ENCODE assay signal across 8 cellular contexts in the genomic region with DNA sequence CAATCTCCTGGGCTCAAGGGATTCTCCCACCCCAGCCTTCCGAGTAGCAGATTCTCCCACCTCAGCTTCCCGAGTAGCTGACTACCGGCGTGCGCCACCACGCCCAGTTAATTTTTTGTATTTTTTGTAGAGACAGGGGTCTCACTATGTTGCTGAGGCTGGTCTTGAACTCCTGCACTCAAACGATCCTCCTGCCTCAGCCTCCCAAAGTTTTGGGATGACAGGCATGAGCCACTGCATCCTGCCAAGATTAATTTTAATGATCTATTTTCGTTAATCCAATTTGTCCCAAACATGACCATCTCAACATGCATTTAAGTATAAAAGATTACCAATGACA. TPM values are rescaled to one million over a fixed set of nuclear protein-coding genes. Genes with fewer than 3 reads are reported as not detected.
DNase-seq lines count a peak whose midpoint lies in the region; ATAC-seq, FAIRE-seq and TF ChIP-seq lines count a peak whose summit lies in the region.

No MANE protein-coding gene starts in this region.

- H3K23me2 ChIP-seq in H1 (ENCODE audit: low read depth, low read length): peaks cover 4% of the 10 kb centered on the region; the same call in 1 of the 2 replicates

- H3K79me2 ChIP-seq in OCI-LY1 (ENCODE audit: insufficient read depth, low read length) (peaks cover 55% of the 10 kb centered on the region), H1 (ENCODE audit: control insufficient read depth in 1 of 2, insufficient read depth in 2 of 2, low read length in 2 of 2) (peaks cover 21 to 53% of the 10 kb centered on the region in 2 experiments)

- H3K18ac ChIP-seq in H1 (ENCODE audit: extremely low read depth, low read length): no peak overlapping the region
- no peak overlapping the region for H3K18ac ChIP-seq in neuronal stem cell (ENCODE audit: low read length)

- no peaks in the 10 kb centered on the region for H3K9me2 ChIP-seq in OCI-LY1 (ENCODE audit: low read depth, low read length)

- no peak overlapping the region for H2BK12ac ChIP-seq in H1 (ENCODE audit: low read depth, low read length)
- H2BK12ac ChIP-seq in neuronal stem cell (ENCODE audit: low read length): no peak overlapping the region

- no peak for FAIRE-seq in H1 (lab: Jason Lieb, UNC)

- H3K36me3 Mint-ChIP-seq in CD14-positive monocyte: peaks cover 21 to 30% of the 10 kb centered on the region in 2 donors

- peaks cover 78% of the 10 kb centered on the region for H3K4me1 Mint-ChIP-seq in CD14-positive monocyte

- H3K4me1 ChIP-seq in OCI-LY1 (ENCODE audit: insufficient read depth, low read length, severe bottlenecking): peaks cover 84% of the 10 kb centered on the region
- H3K4me1 ChIP-seq in H1 (replicated peaks in 1 of 4; ENCODE audit: control insufficient read depth in 3 of 4, insufficient read depth in 4 of 4, low read length in 3 of 4): peaks cover 3 to 6% (median 3%) of the 10 kb centered on the region in 4 experiments; a peak in 5 of 7 replicates
- H3K4me1 ChIP-seq in neuronal stem cell (ENCODE audit: control insufficient read depth in 2 of 2, insufficient read depth in 1 of 2, low read depth in 1 of 2, low read length in 2 of 2): peaks cover 17 to 21% of the 10 kb centered on the region in 2 donors

- POLR2A ChIA-PET in H1 (lab: Charles Lee; ENCODE audit: partially characterized antibody): interaction anchor here (1.6 to 1.8 kb wide), 3 partner anchors 13 to 55 kb away, joined by 3 to 5 read pairs (median 5); a partner anchor contains a TSS

- H3K56ac ChIP-seq in H1 (replicated peaks; ENCODE audit: insufficient read length, low read depth, low read length): no peak overlapping the region

- H3K27me3 Mint-ChIP-seq in CD14-positive monocyte (ENCODE audit: low read depth in 3 of 3): peaks cover 0 to 4% (median 1%) of the 10 kb centered on the region in 3 donors

- H2BK5ac ChIP-seq in H1 (ENCODE audit: low read depth, low read length): no peak overlapping the region
- H2BK5ac ChIP-seq in neuronal stem cell (ENCODE audit: low read length): no peak overlapping the region

- H3K36me3 ChIP-seq in OCI-LY1 (ENCODE audit: insufficient read depth, low read length) (peaks cover 9% of the 10 kb centered on the region; the same call in 1 of the 2 replicates), H1 (ENCODE audit: control insufficient read depth in 2 of 4, insufficient read depth in 4 of 4, low read length in 3 of 4) (no peaks in the 10 kb centered on the region; a peak in 1 of 8 replicates), neuronal stem cell (replicated peaks in 1 of 2; ENCODE audit: control insufficient read depth in 2 of 2, insufficient read depth in 2 of 2, low read length in 2 of 2) (peaks cover 0 to 46% of the 10 kb centered on the region in 2 donors)

- H2AFZ ChIP-seq in OCI-LY1 (ENCODE audit: low read length) (no peak overlapping the region), H1 (ENCODE audit: low read length) (no peak overlapping the region), neuronal stem cell (ENCODE audit: low read length) (no peak overlapping the region)

- H2BK120ac ChIP-seq in H1 (replicated peaks; ENCODE audit: low read depth, low read length) (no peak overlapping the region), neuronal stem cell (ENCODE audit: low read depth, low read length) (no peak overlapping the region)

- no peak overlapping the region for H2BK15ac ChIP-seq in H1 (ENCODE audit: low read length)
- no peak overlapping the region for H2BK15ac ChIP-seq in neuronal stem cell (ENCODE audit: low read length)

- H3K9me3 ChIP-seq in OCI-LY1 (ENCODE audit: low read length): no peaks in the 10 kb centered on the region
- no peaks in the 10 kb centered on the region for H3K9me3 ChIP-seq in H1 (ENCODE audit: insufficient read depth in 2 of 2, low read depth in 1 of 2, low read length in 1 of 2)
- no peaks in the 10 kb centered on the region for H3K9me3 ChIP-seq in neuronal stem cell (replicated peaks in 1 of 2; ENCODE audit: control insufficient read depth in 2 of 2, insufficient read depth in 1 of 2, low read depth in 1 of 2, low read length in 2 of 2)

- no peak for DNase-seq in CD14-positive monocyte (ENCODE audit: low spot score)
- DNase-seq in H1 (ENCODE audit: low read depth in 1 of 2, low spot score in 2 of 2): no peak
- DNase-seq in neuronal stem cell (ENCODE audit: low spot score): no peak
- DNase-seq in NK-92 treated with Interleukin-12 subunit alpha and Interleukin-12 subunit beta, amount 100 ng/mL, for 24 hours (lab: John Stamatoyannopoulos, UW): no peak
- no peak for DNase-seq in germinal center (ENCODE audit: low spot score)
- DNase-seq in HPDE6-E6E7 (ENCODE audit: extremely low spot score): no peak

- H3K27me3 ChIP-seq in OCI-LY1 (ENCODE audit: insufficient read depth, low read length) (no peaks in the 10 kb centered on the region), H1 (replicated peaks in 1 of 4; ENCODE audit: control insufficient read depth in 3 of 4, extremely low read depth in 1 of 4, insufficient read depth in 3 of 4, low read length in 3 of 4) (no peaks in the 10 kb centered on the region), neuronal stem cell (ENCODE audit: control insufficient read depth in 3 of 3, insufficient read depth in 3 of 3, low read depth in 1 of 3, low read length in 3 of 3) (no peaks in the 10 kb centered on the region)

- H3F3A ChIP-seq in OCI-LY1 (ENCODE audit: insufficient read depth, low read length): peaks cover 5% of the 10 kb centered on the region; the same call in 1 of the 2 replicates

- peaks cover 16% of the 10 kb centered on the region for H3K79me1 ChIP-seq in H1 (ENCODE audit: low read depth, low read length)
- peaks cover 4% of the 10 kb centered on the region for H3K79me1 ChIP-seq in neuronal stem cell (ENCODE audit: low read depth, low read length)

- no peak for TF ChIP-seq RAD21 in H1 (IDR thresholded peaks at IDR 0.05 in 1 of 2, conservative IDR thresholded peaks at IDR 0.05 in 1 of 2; ENCODE audit: low read depth in 2 of 2, low read length in 2 of 2)

- no peak overlapping the region for H2BK20ac ChIP-seq in H1 (ENCODE audit: low read length)

- H3K14ac ChIP-seq in H1 (ENCODE audit: insufficient read length) (no peak overlapping the region), neuronal stem cell (ENCODE audit: low read length) (no peak overlapping the region)

- H3K23ac ChIP-seq in H1 (ENCODE audit: insufficient read length): no peak overlapping the region
- H3K23ac ChIP-seq in neuronal stem cell (ENCODE audit: low read depth, low read length, poor library complexity): no peak overlapping the region

- no peak for TF ChIP-seq POLR2A in H1 (IDR thresholded peaks at IDR 0.05; ENCODE audit: control extremely low read depth in 1 of 2, low read depth in 2 of 2, low read length in 2 of 2)

- H4K8ac ChIP-seq in H1 (ENCODE audit: extremely low read depth, insufficient read depth, low read length) (no peak overlapping the region), neuronal stem cell (ENCODE audit: low read depth, low read length) (no peak overlapping the region)

- H3K27ac ChIP-seq in OCI-LY1 (ENCODE audit: low read depth, low read length, poor library complexity, severe bottlenecking) (peak overlapping the region; percentile 79), H1 (ENCODE audit: low read depth, low read length) (no peak overlapping the region), neuronal stem cell (replicated peaks; ENCODE audit: low read length) (no peak overlapping the region)

- peak overlapping the region; percentile 89 to 91 for H3K4me3 Mint-ChIP-seq in CD14-positive monocyte

- TF ChIP-seq EP300 in H1 (IDR thresholded peaks at IDR 0.05; ENCODE audit: borderline replicate concordance in 1 of 2, low read depth in 2 of 2, low read length in 2 of 2): no peak

- TF ChIP-seq CTCF in CD14-positive monocyte (IDR thresholded peaks at IDR 0.05) (no peak), OCI-LY1 (IDR thresholded peaks at IDR 0.05; ENCODE audit: low read length) (no peak), H1 (IDR thresholded peaks at IDR 0.05; ENCODE audit: control extremely low read depth in 1 of 3, insufficient read depth in 1 of 3, low read depth in 1 of 3, low read length in 3 of 3) (no peak)

- intact Hi-C loops in CD14-positive monocyte (cut with micrococcal nuclease): loop anchor here (2.0 to 5.0 kb wide), 3 partner anchors 54 to 56 kb away; a partner anchor contains a TSS

- peaks cover 0 to 9% (median 0%) of the 10 kb centered on the region in 7 donors for H3K9me3 Mint-ChIP-seq in CD14-positive monocyte

- CTCF ChIA-PET in H1 (lab: Charles Lee; ENCODE audit: partially characterized antibody): interaction anchor here (0.9 to 1.3 kb wide), 2 partner anchors 9 to 13 kb away, joined by 3 read pairs; no protein-coding TSS in a partner anchor

- H3K9ac ChIP-seq in OCI-LY1 (ENCODE audit: low read length): peak overlapping the region; percentile 99
- no peak overlapping the region; a peak in 1 of 7 replicates for H3K9ac ChIP-seq in H1 (replicated peaks in 1 of 4; ENCODE audit: extremely low read depth in 1 of 4, low read depth in 3 of 4, low read length in 3 of 4)
- no peak overlapping the region for H3K9ac ChIP-seq in neuronal stem cell (ENCODE audit: low read depth, low read length, poor library complexity)

- H3K4me3 ChIP-seq in OCI-LY1 (ENCODE audit: low read depth, low read length, poor library complexity, severe bottlenecking) (peak overlapping the region; percentile 96), H1 (ENCODE audit: extremely low read depth in 1 of 4, insufficient read depth in 2 of 4, low read depth in 3 of 4, low read length in 4 of 4) (peak overlapping the region; percentile 78 to 82 (median 80); a peak in 5 of 8 replicates), neuronal stem cell (ENCODE audit: low read length in 2 of 2) (peak overlapping the region in 1 of 2 donors; percentile 88)

- H3K27ac Mint-ChIP-seq in CD14-positive monocyte: peak overlapping the region; percentile 92 to 97 (median 96)

- H3K4me2 ChIP-seq in OCI-LY1 (ENCODE audit: low read length) (peak overlapping the region; percentile 91), H1 (ENCODE audit: insufficient read depth in 1 of 2, low read depth in 2 of 2, low read length in 2 of 2) (peak overlapping the region; percentile 70 to 76), neuronal stem cell (ENCODE audit: insufficient read depth, low read length, poor library complexity, severe bottlenecking) (peak overlapping the region; percentile 55)

- no peak overlapping the region for H4K91ac ChIP-seq in H1 (replicated peaks; ENCODE audit: insufficient read length, low read length)
- no peak overlapping the region for H4K91ac ChIP-seq in neuronal stem cell (ENCODE audit: low read depth, low read length, poor library complexity)

- H4K20me1 ChIP-seq in OCI-LY1 (ENCODE audit: insufficient read depth, low read length) (no peaks in the 10 kb centered on the region), H1 (replicated peaks in 1 of 2; ENCODE audit: control insufficient read depth in 1 of 2, insufficient read depth in 2 of 2, low read length in 2 of 2) (peaks cover 2 to 7% of the 10 kb centered on the region in 2 experiments)

- H2AK5ac ChIP-seq in H1 (ENCODE audit: low read depth, low read length) (no peak overlapping the region), neuronal stem cell (ENCODE audit: low read depth, low read length) (no peak overlapping the region)

- ATAC-seq in GM21367 (IDR thresholded peaks at IDR 0.05; ENCODE audit: unreplicated experiment): no peak

- no peak overlapping the region for H4K5ac ChIP-seq in H1 (ENCODE audit: insufficient read length, low read depth, low read length)

- H3K4ac ChIP-seq in H1 (replicated peaks; ENCODE audit: insufficient read length, low read depth, low read length): no peak overlapping the region
- H3K4ac ChIP-seq in neuronal stem cell (ENCODE audit: low read length): no peak overlapping the region

- WGBS in H1 (ENCODE audit: extremely low coverage in 1 of 2, insufficient coverage in 1 of 2, insufficient read length in 1 of 2, insufficient replicate concordance in 2 of 2, low coverage in 1 of 2, low lambda C conversion rate in 2 of 2, missing lambda C conversion rate in 1 of 2), 2 experiments: 89% methylated on average over 8 of the region's 8 CpGs; no CpG with 5 or more reads in 1 of the 2 experiments
- no CpG with 5 or more reads among the region's 8 CpGs for WGBS in neuronal stem cell (ENCODE audit: extremely low coverage in 2 of 2, insufficient read length in 2 of 2, insufficient replicate concordance in 1 of 2), 2 donors

RNA-seq across cellular contexts. Expression of a gene that starts 1.2 kb away (rescaled TPM):
- polyA plus RNA-seq in CD14-positive monocyte (10 to 100 TPM; 22.6 to 27.5 TPM), H1 (2011; rRNA removed) (23.3 and 32.0 TPM in 2 replicates)
- 42.5 and 55.9 TPM in 2 replicates for total RNA-seq in H1 (2021; fragmentation: NEBNext Ultra II Directional; extraction: Animal tissue kit (Norgen Biotek cat#: 25700))
- polyA plus RNA-seq in H1 (2011; cell fraction: cytosol; rRNA removed): 26.1 TPM
- polyA plus RNA-seq in H1 (2011; cell fraction: nucleus; rRNA removed): 22.1 TPM
- 21.7 to 38.8 TPM (median 26.2 TPM) in 4 replicates for polyA plus RNA-seq in H1 (2012, experiment 1 of 2)
- polyA plus RNA-seq in H1 (2012, experiment 2 of 2): 2.5 TPM
- polyA plus RNA-seq in H1 (2013, experiment 1 of 2): 32.3 TPM
- polyA plus RNA-seq in H1 (2013, experiment 2 of 2): 28.3 TPM
- 22.6 and 29.4 TPM in 2 replicates for polyA minus RNA-seq in H1 (2011; rRNA and poly(A)+ RNA removed)
- polyA minus RNA-seq in H1 (2011; cell fraction: cytosol; rRNA and poly(A)+ RNA removed): 16.2 TPM
- 29.4 TPM for polyA minus RNA-seq in H1 (2011; cell fraction: nucleus; rRNA and poly(A)+ RNA removed)
- 36.2 TPM for polyA plus RNA-seq in neuronal stem cell (2013, experiment 1 of 2)
- polyA plus RNA-seq in neuronal stem cell (2013, experiment 2 of 2): 34.1 TPM

RNA-seq across cellular contexts. Expression of a gene that starts 53.2 kb away (rescaled TPM):
- 10 to 100 TPM; 32.9 to 40.6 TPM for polyA plus RNA-seq in CD14-positive monocyte
- total RNA-seq in H1 (2021; fragmentation: NEBNext Ultra II Directional; extraction: Animal tissue kit (Norgen Biotek cat#: 25700)): 12.6 and 13.8 TPM in 2 replicates
- 11.5 and 13.5 TPM in 2 replicates for polyA plus RNA-seq in H1 (2011; rRNA removed)
- 13.4 TPM for polyA plus RNA-seq in H1 (2011; cell fraction: cytosol; rRNA removed)
- 11.1 TPM for polyA plus RNA-seq in H1 (2011; cell fraction: nucleus; rRNA removed)
- 7.2 to 9.7 TPM (median 8.2 TPM) in 4 replicates for polyA plus RNA-seq in H1 (2012, experiment 1 of 2)
- 4.9 TPM for polyA plus RNA-seq in H1 (2012, experiment 2 of 2)
- 14.2 TPM for polyA plus RNA-seq in H1 (2013, experiment 1 of 2)
- 16.1 TPM for polyA plus RNA-seq in H1 (2013, experiment 2 of 2)
- 11.1 and 11.2 TPM in 2 replicates for polyA minus RNA-seq in H1 (2011; rRNA and poly(A)+ RNA removed)
- 7.6 TPM for polyA minus RNA-seq in H1 (2011; cell fraction: cytosol; rRNA and poly(A)+ RNA removed)
- 6.5 TPM for polyA minus RNA-seq in H1 (2011; cell fraction: nucleus; rRNA and poly(A)+ RNA removed)
- polyA plus RNA-seq in neuronal stem cell (2013, experiment 1 of 2): 11.9 TPM
- polyA plus RNA-seq in neuronal stem cell (2013, experiment 2 of 2): 12.0 TPM

RNA-seq across cellular contexts. Expression of a gene that starts 55.5 kb away (rescaled TPM):
- polyA plus RNA-seq in CD14-positive monocyte (100 to 1,000 TPM; 124 to 182 TPM), H1 (2011; rRNA removed) (18.0 and 41.3 TPM in 2 replicates)
- total RNA-seq in H1 (2021; fragmentation: NEBNext Ultra II Directional; extraction: Animal tissue kit (Norgen Biotek cat#: 25700)): 274 and 292 TPM in 2 replicates
- polyA plus RNA-seq in H1 (2011; cell fraction: cytosol; rRNA removed): 108 TPM
- 11.9 TPM for polyA plus RNA-seq in H1 (2011; cell fraction: nucleus; rRNA removed)
- 131 to 244 TPM (median 141 TPM) in 4 replicates for polyA plus RNA-seq in H1 (2012, experiment 1 of 2)
- 23.5 TPM for polyA plus RNA-seq in H1 (2012, experiment 2 of 2)
- 345 TPM for polyA plus RNA-seq in H1 (2013, experiment 1 of 2)
- polyA plus RNA-seq in H1 (2013, experiment 2 of 2): 333 TPM
- polyA minus RNA-seq in H1 (2011; rRNA and poly(A)+ RNA removed): 44.8 and 66.0 TPM in 2 replicates
- 110 TPM for polyA minus RNA-seq in H1 (2011; cell fraction: cytosol; rRNA and poly(A)+ RNA removed)
- polyA minus RNA-seq in H1 (2011; cell fraction: nucleus; rRNA and poly(A)+ RNA removed): 58.1 TPM
- polyA plus RNA-seq in neuronal stem cell (2013, experiment 1 of 2): 202 TPM
- 204 TPM for polyA plus RNA-seq in neuronal stem cell (2013, experiment 2 of 2)
